ENCODE assay signal across 1 cellular context in the genomic region with DNA sequence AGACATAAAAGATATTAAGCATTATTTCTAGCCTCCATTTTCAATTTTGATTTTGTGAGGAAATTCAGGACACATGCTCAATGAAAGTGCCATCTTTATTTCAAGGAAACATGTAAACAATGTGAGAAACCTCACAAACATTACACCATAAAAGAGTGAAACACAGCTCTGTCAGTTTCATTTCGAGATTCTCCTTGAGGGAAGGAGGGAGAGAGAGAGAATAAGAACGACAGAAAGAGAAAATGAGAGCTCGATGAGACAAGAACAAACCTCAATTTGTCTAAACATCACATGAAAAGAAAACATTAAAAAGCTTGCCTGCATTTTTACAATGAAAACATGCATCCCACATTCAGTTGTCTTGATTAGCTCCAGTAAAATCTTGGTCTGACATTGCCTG.
TF ChIP-seq lines count a peak whose summit lies in the region.

No MANE protein-coding gene starts in this region.

TF ChIP-seq in WTC11, 78 proteins besides CTCF, POLR2A, EP300 and RAD21 (continued from another document):
- TF ChIP-seq, protein P1, sequence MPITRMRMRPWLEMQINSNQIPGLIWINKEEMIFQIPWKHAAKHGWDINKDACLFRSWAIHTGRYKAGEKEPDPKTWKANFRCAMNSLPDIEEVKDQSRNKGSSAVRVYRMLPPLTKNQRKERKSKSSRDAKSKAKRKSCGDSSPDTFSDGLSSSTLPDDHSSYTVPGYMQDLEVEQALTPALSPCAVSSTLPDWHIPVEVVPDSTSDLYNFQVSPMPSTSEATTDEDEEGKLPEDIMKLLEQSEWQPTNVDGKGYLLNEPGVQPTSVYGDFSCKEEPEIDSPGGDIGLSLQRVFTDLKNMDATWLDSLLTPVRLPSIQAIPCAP (CRISPR knock-in tag; IDR thresholded peaks at IDR 0.05), result no peak
- TF ChIP-seq FOXP1 (CRISPR knock-in tag; IDR thresholded peaks at IDR 0.05; ENCODE audit: borderline replicate concordance), result no peak
- TF ChIP-seq IRF2 (CRISPR knock-in tag; IDR thresholded peaks at IDR 0.05; ENCODE audit: borderline replicate concordance, low read depth), result no peak
